In the genomic region with DNA sequence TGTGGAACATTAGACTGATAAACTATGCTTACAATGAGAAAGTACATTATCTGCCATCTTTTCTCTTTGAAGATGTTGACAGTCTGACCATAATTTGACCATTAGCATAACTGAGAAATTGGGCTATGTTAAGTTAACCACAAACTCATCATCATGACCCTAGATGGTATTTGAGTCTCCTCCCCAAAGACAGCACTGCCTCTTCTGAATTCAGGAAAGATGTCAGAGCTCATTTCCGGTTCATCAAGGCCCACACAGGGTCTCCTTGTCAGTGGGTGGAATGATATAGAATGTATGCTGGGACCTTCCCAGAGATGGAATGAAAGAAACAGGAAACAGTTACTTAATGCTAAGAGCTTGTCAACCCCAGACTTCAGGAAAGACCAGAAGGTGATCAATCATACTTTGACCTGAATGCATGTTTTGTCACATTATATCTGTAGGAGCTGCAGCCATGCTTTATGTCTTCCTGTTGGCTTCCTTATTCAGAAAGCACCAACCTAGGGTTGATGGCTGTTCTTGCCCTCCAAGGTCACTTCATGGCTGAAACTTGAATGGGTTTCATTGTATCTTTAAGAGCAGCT, we compare ENCODE assay signal across 1 cellular context.
TF ChIP-seq lines count a peak whose summit lies in the region.

No MANE protein-coding gene starts in this region.

TF ChIP-seq in GM23338, 12 proteins besides CTCF, POLR2A, EP300 and RAD21 (continued from another document):
- TF ChIP-seq, protein P1, sequence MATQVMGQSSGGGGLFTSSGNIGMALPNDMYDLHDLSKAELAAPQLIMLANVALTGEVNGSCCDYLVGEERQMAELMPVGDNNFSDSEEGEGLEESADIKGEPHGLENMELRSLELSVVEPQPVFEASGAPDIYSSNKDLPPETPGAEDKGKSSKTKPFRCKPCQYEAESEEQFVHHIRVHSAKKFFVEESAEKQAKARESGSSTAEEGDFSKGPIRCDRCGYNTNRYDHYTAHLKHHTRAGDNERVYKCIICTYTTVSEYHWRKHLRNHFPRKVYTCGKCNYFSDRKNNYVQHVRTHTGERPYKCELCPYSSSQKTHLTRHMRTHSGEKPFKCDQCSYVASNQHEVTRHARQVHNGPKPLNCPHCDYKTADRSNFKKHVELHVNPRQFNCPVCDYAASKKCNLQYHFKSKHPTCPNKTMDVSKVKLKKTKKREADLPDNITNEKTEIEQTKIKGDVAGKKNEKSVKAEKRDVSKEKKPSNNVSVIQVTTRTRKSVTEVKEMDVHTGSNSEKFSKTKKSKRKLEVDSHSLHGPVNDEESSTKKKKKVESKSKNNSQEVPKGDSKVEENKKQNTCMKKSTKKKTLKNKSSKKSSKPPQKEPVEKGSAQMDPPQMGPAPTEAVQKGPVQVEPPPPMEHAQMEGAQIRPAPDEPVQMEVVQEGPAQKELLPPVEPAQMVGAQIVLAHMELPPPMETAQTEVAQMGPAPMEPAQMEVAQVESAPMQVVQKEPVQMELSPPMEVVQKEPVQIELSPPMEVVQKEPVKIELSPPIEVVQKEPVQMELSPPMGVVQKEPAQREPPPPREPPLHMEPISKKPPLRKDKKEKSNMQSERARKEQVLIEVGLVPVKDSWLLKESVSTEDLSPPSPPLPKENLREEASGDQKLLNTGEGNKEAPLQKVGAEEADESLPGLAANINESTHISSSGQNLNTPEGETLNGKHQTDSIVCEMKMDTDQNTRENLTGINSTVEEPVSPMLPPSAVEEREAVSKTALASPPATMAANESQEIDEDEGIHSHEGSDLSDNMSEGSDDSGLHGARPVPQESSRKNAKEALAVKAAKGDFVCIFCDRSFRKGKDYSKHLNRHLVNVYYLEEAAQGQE (IDR thresholded peaks at IDR 0.05; ENCODE audit: unreplicated experiment): no peak
- TF ChIP-seq EZH2phosphoT487 (IDR thresholded peaks at IDR 0.05; ENCODE audit: unreplicated experiment) (no peak), POLR2AphosphoS5 (IDR thresholded peaks at IDR 0.05; ENCODE audit: low read depth) (no peak), EZH2 (IDR thresholded peaks at IDR 0.05; ENCODE audit: low read depth, unreplicated experiment) (no peak), JUNB (IDR thresholded peaks at IDR 0.05; ENCODE audit: unreplicated experiment) (no peak), ZNF114 (CRISPR knock-in tag; IDR thresholded peaks at IDR 0.05) (no peak), ZNF331 (CRISPR knock-in tag; IDR thresholded peaks at IDR 0.05; ENCODE audit: low read depth) (no peak), CREB1 (CRISPR knock-in tag; IDR thresholded peaks at IDR 0.05; ENCODE audit: low read depth) (no peak)
- TF ChIP-seq, protein P2, sequence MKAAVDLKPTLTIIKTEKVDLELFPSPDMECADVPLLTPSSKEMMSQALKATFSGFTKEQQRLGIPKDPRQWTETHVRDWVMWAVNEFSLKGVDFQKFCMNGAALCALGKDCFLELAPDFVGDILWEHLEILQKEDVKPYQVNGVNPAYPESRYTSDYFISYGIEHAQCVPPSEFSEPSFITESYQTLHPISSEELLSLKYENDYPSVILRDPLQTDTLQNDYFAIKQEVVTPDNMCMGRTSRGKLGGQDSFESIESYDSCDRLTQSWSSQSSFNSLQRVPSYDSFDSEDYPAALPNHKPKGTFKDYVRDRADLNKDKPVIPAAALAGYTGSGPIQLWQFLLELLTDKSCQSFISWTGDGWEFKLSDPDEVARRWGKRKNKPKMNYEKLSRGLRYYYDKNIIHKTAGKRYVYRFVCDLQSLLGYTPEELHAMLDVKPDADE (IDR thresholded peaks at IDR 0.05): no peak
TF ChIP-seq in GM23338: peak in this region for 0.
